ENCODE assay signal across 1 cellular context in genomic region chr19:6551607-6552450, GRCh38.
TF ChIP-seq lines count a peak whose summit lies in the region.

No MANE protein-coding gene starts in this region.

TF ChIP-seq in GM12878, 131 proteins besides CTCF, POLR2A, EP300 and RAD21 (continued from another document and continues in another):
- TF ChIP-seq ZNF592 (IDR thresholded peaks at IDR 0.05), result no peak
- no peak for TF ChIP-seq SPI1 (IDR thresholded peaks at IDR 0.05; ENCODE audit: borderline replicate concordance, insufficient read depth, low read depth, low read length)
- peak; percentile 77 for TF ChIP-seq ZNF687 (IDR thresholded peaks at IDR 0.05)
- no peak for TF ChIP-seq GABPA (IDR thresholded peaks at IDR 0.05; ENCODE audit: low read depth)
- no peak for TF ChIP-seq SUZ12 (IDR thresholded peaks at IDR 0.05; ENCODE audit: unreplicated experiment)
- TF ChIP-seq TARDBP (IDR thresholded peaks at IDR 0.05; ENCODE audit: borderline replicate concordance), result 0 out of 2 replicates have a peak, but pooled peaks have one; percentile 36
- TF ChIP-seq HCFC1 (IDR thresholded peaks at IDR 0.05; ENCODE audit: low read length), result no peak
- TF ChIP-seq NFXL1 (IDR thresholded peaks at IDR 0.05; ENCODE audit: borderline replicate concordance), result no peak
- 0 out of 2 replicates have a peak, but pooled peaks have one; percentile 42 for TF ChIP-seq BACH1 (IDR thresholded peaks at IDR 0.05; ENCODE audit: borderline replicate concordance)
- TF ChIP-seq PRDM15 (CRISPR knock-in tag; IDR thresholded peaks at IDR 0.05), result no peak
- peak; percentile 73 for TF ChIP-seq SKIL (IDR thresholded peaks at IDR 0.05; ENCODE audit: low read depth, poor library complexity, severe bottlenecking)
- TF ChIP-seq BHLHE40 (IDR thresholded peaks at IDR 0.05; ENCODE audit: borderline replicate concordance in 1 of 2, low read depth in 2 of 2, low read length in 1 of 2), result peak; percentile 28 to 57; a peak in 2 of 4 replicates
- 0 out of 2 replicates have a peak, but pooled peaks have one; percentile 23 for TF ChIP-seq CBX5 (IDR thresholded peaks at IDR 0.05; ENCODE audit: low read depth)
- 0 out of 2 replicates have a peak, but pooled peaks have one; percentile 23 for TF ChIP-seq YY1 (IDR thresholded peaks at IDR 0.05; ENCODE audit: low read depth, low read length)
- peak in 1 of 2 experiments; percentile 41; a peak in 1 of 4 replicates for TF ChIP-seq ETV6 (conservative IDR thresholded peaks at IDR 0.05 in 1 of 2, IDR thresholded peaks at IDR 0.05 in 1 of 2; ENCODE audit: borderline replicate concordance in 1 of 2, low read depth in 1 of 2)
- TF ChIP-seq CHD4 (IDR thresholded peaks at IDR 0.05), result no peak
- 0 out of 2 replicates have a peak, but pooled peaks have one; percentile 31 for TF ChIP-seq ATF2 (IDR thresholded peaks at IDR 0.05; ENCODE audit: low read length)
- TF ChIP-seq CREM (IDR thresholded peaks at IDR 0.05; ENCODE audit: low read depth), result peak; percentile 62
- peak; percentile 31; the same call in 1 of the 2 replicates for TF ChIP-seq PAX5 (IDR thresholded peaks at IDR 0.05; ENCODE audit: borderline replicate concordance, low read depth, low read length)
- no peak for TF ChIP-seq SUPT20H (IDR thresholded peaks at IDR 0.05; ENCODE audit: borderline replicate concordance, control insufficient read depth, low read depth, low read length)
- no peak for TF ChIP-seq ZNF274 (IDR thresholded peaks at IDR 0.05; ENCODE audit: insufficient read depth, insufficient read length)
- no peak for TF ChIP-seq SIX5 (IDR thresholded peaks at IDR 0.05; ENCODE audit: low read depth, low read length, severe bottlenecking)
- no peak for TF ChIP-seq ASH2L (IDR thresholded peaks at IDR 0.05; ENCODE audit: borderline replicate concordance, low read depth)
- TF ChIP-seq SMARCA5 (IDR thresholded peaks at IDR 0.05), result peak; percentile 69; the same call in 1 of the 2 replicates
- peak; percentile 77; the same call in 1 of the 2 replicates for TF ChIP-seq NFIC (IDR thresholded peaks at IDR 0.05; ENCODE audit: low read depth, low read length)
- peak; percentile 36; the same call in 1 of the 2 replicates for TF ChIP-seq NKRF (conservative IDR thresholded peaks at IDR 0.05)
- no peak for TF ChIP-seq PAX8 (IDR thresholded peaks at IDR 0.05)
- TF ChIP-seq FOXM1 (IDR thresholded peaks at IDR 0.05; ENCODE audit: low read depth, low read length), result peak; percentile 63; the same call in 1 of the 2 replicates
- no peak for TF ChIP-seq E2F8 (IDR thresholded peaks at IDR 0.05; ENCODE audit: low read depth, partially characterized antibody)
- no peak for TF ChIP-seq STAT3 (IDR thresholded peaks at IDR 0.05; ENCODE audit: low read depth, low read length)
- no peak for TF ChIP-seq BRCA1 (IDR thresholded peaks at IDR 0.05; ENCODE audit: low read depth, low read length)
- TF ChIP-seq NBN (IDR thresholded peaks at IDR 0.05), result no peak
- TF ChIP-seq CBX3 (IDR thresholded peaks at IDR 0.05; ENCODE audit: borderline replicate concordance, low read depth), result no peak
- peak; percentile 91 for TF ChIP-seq RUNX3 (IDR thresholded peaks at IDR 0.05; ENCODE audit: low read length)
